In the genomic region with DNA sequence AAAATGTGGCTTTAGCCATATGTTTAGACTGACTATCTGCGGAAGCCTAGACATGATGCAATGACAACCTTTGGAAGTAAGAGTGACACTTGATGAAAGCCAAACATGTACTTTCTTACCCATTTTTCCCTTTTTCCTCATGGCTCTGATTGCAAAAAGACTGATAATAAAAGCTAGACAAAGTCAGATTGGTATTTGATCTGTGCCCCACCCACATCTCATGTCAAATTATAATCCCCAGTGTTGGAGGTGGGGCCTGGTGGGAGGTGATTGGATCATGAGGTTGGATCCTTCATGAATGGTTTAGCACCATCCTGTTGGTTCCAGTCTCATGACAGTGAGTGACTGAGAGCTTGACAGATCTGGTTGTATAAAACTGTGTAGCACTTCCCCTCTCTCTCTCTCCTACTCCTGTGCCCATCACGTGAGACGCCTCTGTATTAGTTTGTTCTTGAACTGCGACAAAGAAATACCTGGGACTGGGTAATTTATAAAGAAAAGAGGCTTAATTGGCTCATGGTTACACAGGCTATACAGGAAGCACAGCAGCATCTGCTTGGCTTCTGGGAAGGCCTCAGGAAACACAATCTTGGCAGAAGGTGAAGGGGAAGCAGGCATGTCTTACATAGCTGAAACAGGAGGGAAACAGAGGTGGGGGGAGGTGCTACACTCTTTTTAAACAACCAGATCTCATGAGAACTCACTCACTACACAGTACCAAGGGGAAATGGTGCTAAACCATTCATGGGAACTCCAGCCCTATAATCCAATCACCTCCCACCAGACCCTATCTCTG, we compare ENCODE assay signal across 21 cellular contexts.
DNase-seq lines count a peak whose midpoint lies in the region; ATAC-seq and TF ChIP-seq lines count a peak whose summit lies in the region.
"Had no signal": no experiment of that assay in that cellular context is flagged by ENCODE, and none has a peak within 500 bp of the region (broad histone marks: within the 10 kb centered on the region; RNA-seq: fewer than 3 reads in every experiment).

No MANE protein-coding gene starts in this region.

- H3K27me3 Mint-ChIP-seq in CD14-positive monocyte (ENCODE audit: low read depth in 3 of 3) (peaks cover 0 to 2% (median 0%) of the 10 kb centered on the region in 3 donors), chondrocyte (ENCODE audit: low read depth) (no peaks in the 10 kb centered on the region)
- no peaks in the 10 kb centered on the region for H3K27me3 Mint-ChIP-seq in activated CD4-positive, alpha-beta memory T cell treated with anti-CD3 and anti-CD28 coated beads for 36 hours
- H3K27me3 Mint-ChIP-seq: activated CD8-positive, alpha-beta memory T cell treated with anti-CD3 and anti-CD28 coated beads, Interleukin-2, amount 10 ng/mL, durations not matched to agents 7 days and 5 days; T-cell; type B pancreatic cell had no signal

- CTCF ChIA-PET in activated CD4-positive, alpha-beta memory T cell treated with anti-CD3 and anti-CD28 coated beads for 36 hours (lab: Charles Lee) = no interaction called here

- H3K9me3 ChIP-seq in left lung (no peaks in the 10 kb centered on the region), skeletal muscle tissue (ENCODE audit: control insufficient read depth in 3 of 3, low read length in 3 of 3) (no peaks in the 10 kb centered on the region)
- H3K9me3 ChIP-seq: colonic mucosa had no signal

- H3K4me1 Mint-ChIP-seq in CD14-positive monocyte (peaks cover 28% of the 10 kb centered on the region), chondrocyte (ENCODE audit: low read depth) (peaks cover 18% of the 10 kb centered on the region)
- H3K4me1 Mint-ChIP-seq in activated CD4-positive, alpha-beta memory T cell treated with anti-CD3 and anti-CD28 coated beads for 36 hours (ENCODE audit: low read depth) = no peaks in the 10 kb centered on the region
- H3K4me1 Mint-ChIP-seq: activated CD8-positive, alpha-beta memory T cell treated with anti-CD3 and anti-CD28 coated beads, Interleukin-2, amount 10 ng/mL, durations not matched to agents 7 days and 5 days; T-cell had no signal

- no peak overlapping the region for H3K4me3 ChIP-seq in coronary artery
- no peak overlapping the region for H3K4me3 ChIP-seq in left lung
- no peak overlapping the region for H3K4me3 ChIP-seq in skeletal muscle tissue (ENCODE audit: low read length in 3 of 3)
- H3K4me3 ChIP-seq: colonic mucosa had no signal

- H3K36me3 Mint-ChIP-seq in CD14-positive monocyte (no peaks in the 10 kb centered on the region), chondrocyte (ENCODE audit: low read depth) (no peaks in the 10 kb centered on the region)
- H3K36me3 Mint-ChIP-seq in activated CD4-positive, alpha-beta memory T cell treated with anti-CD3 and anti-CD28 coated beads for 36 hours = no peaks in the 10 kb centered on the region
- H3K36me3 Mint-ChIP-seq: activated CD8-positive, alpha-beta memory T cell treated with anti-CD3 and anti-CD28 coated beads, Interleukin-2, amount 10 ng/mL, durations not matched to agents 7 days and 5 days; T-cell; type B pancreatic cell had no signal

- ATAC-seq in left lung = peak; percentile 19
- ATAC-seq: activated CD8-positive, alpha-beta memory T cell treated with anti-CD3 and anti-CD28 coated beads, Interleukin-2, amount 10 ng/mL, durations not matched to agents 7 days and 5 days; T-cell had no signal

- no peak overlapping the region for H3K9ac ChIP-seq in skeletal muscle tissue (ENCODE audit: low read depth in 1 of 3, low read length in 3 of 3)

- peak overlapping the region in 4 of 7 donors; percentile 14 to 72 (median 28) for H3K27ac Mint-ChIP-seq in CD14-positive monocyte
- H3K27ac Mint-ChIP-seq in activated CD4-positive, alpha-beta memory T cell treated with anti-CD3 and anti-CD28 coated beads for 36 hours = no peak overlapping the region
- H3K27ac Mint-ChIP-seq in chondrocyte (ENCODE audit: unreplicated experiment) = no peak overlapping the region
- H3K27ac Mint-ChIP-seq: activated CD8-positive, alpha-beta memory T cell treated with anti-CD3 and anti-CD28 coated beads, Interleukin-2, amount 10 ng/mL, durations not matched to agents 7 days and 5 days; T-cell; type B pancreatic cell had no signal

- POLR2A ChIA-PET in activated CD4-positive, alpha-beta memory T cell treated with anti-CD3 and anti-CD28 coated beads for 36 hours (lab: Charles Lee) = interaction anchor here (0.7 kb wide), 1 partner anchor 17 kb away, joined by 3 read pairs; no protein-coding TSS in a partner anchor

- H3K27me3 ChIP-seq in left lung (no peaks in the 10 kb centered on the region), skeletal muscle tissue (ENCODE audit: control insufficient read depth in 3 of 3, insufficient read depth in 3 of 3, low read length in 3 of 3) (no peaks in the 10 kb centered on the region)
- H3K27me3 ChIP-seq: colonic mucosa had no signal

- H3K36me3 ChIP-seq in left lung = no peaks in the 10 kb centered on the region
- H3K36me3 ChIP-seq in skeletal muscle tissue (ENCODE audit: control insufficient read depth in 3 of 3, insufficient read depth in 3 of 3, low read length in 3 of 3) = no peaks in the 10 kb centered on the region
- H3K36me3 ChIP-seq: colonic mucosa had no signal

- H3K4me3 Mint-ChIP-seq in CD14-positive monocyte (no peak overlapping the region), chondrocyte (ENCODE audit: unreplicated experiment) (no peak overlapping the region)
- H3K4me3 Mint-ChIP-seq in activated CD4-positive, alpha-beta memory T cell treated with anti-CD3 and anti-CD28 coated beads for 36 hours = no peak overlapping the region
- H3K4me3 Mint-ChIP-seq: activated CD8-positive, alpha-beta memory T cell treated with anti-CD3 and anti-CD28 coated beads, Interleukin-2, amount 10 ng/mL, durations not matched to agents 7 days and 5 days; nephron; T-cell; type B pancreatic cell had no signal

- peaks cover 0 to 2% (median 0%) of the 10 kb centered on the region in 7 donors for H3K9me3 Mint-ChIP-seq in CD14-positive monocyte
- no peaks in the 10 kb centered on the region for H3K9me3 Mint-ChIP-seq in activated CD4-positive, alpha-beta memory T cell treated with anti-CD3 and anti-CD28 coated beads for 36 hours
- no peaks in the 10 kb centered on the region for H3K9me3 Mint-ChIP-seq in chondrocyte (ENCODE audit: low read depth)
- H3K9me3 Mint-ChIP-seq: nephron had no signal

- peaks cover 12 to 19% of the 10 kb centered on the region in 2 donors for H3K4me1 ChIP-seq in left lung
- H3K4me1 ChIP-seq in skeletal muscle tissue (ENCODE audit: control insufficient read depth in 3 of 3, insufficient read depth in 3 of 3, low read length in 3 of 3) = peaks cover 2 to 4% (median 3%) of the 10 kb centered on the region in 3 donors

- H3K27ac ChIP-seq in coronary artery (peak overlapping the region; percentile 48 to 59), left lung (peak overlapping the region; percentile 10 to 35), skeletal muscle tissue (ENCODE audit: low read depth, low read length) (peak overlapping the region; percentile 11)
- H3K27ac ChIP-seq: colonic mucosa had no signal

- DNase-seq in CD14-positive monocyte (ENCODE audit: low spot score) (no peak), coronary artery (ENCODE audit: low spot score) (no peak), left lung (no peak), midbrain (lab: John Stamatoyannopoulos, UW) (no peak), chondrocyte (ENCODE audit: low spot score) (no peak)
- no peak for DNase-seq in stimulated activated CD4-positive, alpha-beta T cell treated with anti-CD3 and anti-CD28 coated beads, Interleukin-1b, Interleukin-23, amount 100 ng/mL, for 48 hours
- no peak for DNase-seq in activated CD4-positive, alpha-beta memory T cell treated with anti-CD3 and anti-CD28 coated beads for 36 hours
- DNase-seq: activated CD8-positive, alpha-beta memory T cell treated with anti-CD3 and anti-CD28 coated beads, Interleukin-2, amount 10 ng/mL, durations not matched to agents 7 days and 5 days; activated effector memory CD4-positive, alpha-beta T cell treated with Interleukin-2 at 50 U/mL for 16 hours; amygdala; colonic mucosa; hypothalamus; left cardiac atrium; NCI-H187; NCI-H524; retina; stimulated activated CD4-positive, alpha-beta T cell treated with anti-CD3 and anti-CD28 coated beads, Interleukin-2, amount 100 ng/mL, for 48 hours; T-cell had no signal

- intact Hi-C loops in CD14-positive monocyte (cut with micrococcal nuclease) = no loop called here
- intact Hi-C loops in left lung (cut with DNase I) = no loop called here
- intact Hi-C loops in activated CD4-positive, alpha-beta memory T cell treated with anti-CD3 and anti-CD28 coated beads for 36 hours (cut with micrococcal nuclease) = no loop called here

- no peak for TF ChIP-seq CTCF in CD14-positive monocyte (IDR thresholded peaks at IDR 0.05)
- no peak for TF ChIP-seq CTCF in coronary artery (IDR thresholded peaks at IDR 0.05)
- TF ChIP-seq CTCF in left lung (IDR thresholded peaks at IDR 0.05) = no peak
- TF ChIP-seq CTCF in chondrocyte (IDR thresholded peaks at IDR 0.05) = no peak

Comparison
In these comparisons a context has a peak if more than half of its experiments do, and no peak if none do; other contexts are left out.
1. H3K27ac Mint-ChIP-seq: peak in CD14-positive monocyte (4 of 7); none in activated CD4-positive, alpha-beta memory T cell treated with anti-CD3 and anti-CD28 coated beads for 36 hours (single experiment) and chondrocyte (single experiment).
2. Peak in every context shown above with its lines, with median percentiles within 50 percentile points of each other: H3K27ac ChIP-seq.